In the genomic region with DNA sequence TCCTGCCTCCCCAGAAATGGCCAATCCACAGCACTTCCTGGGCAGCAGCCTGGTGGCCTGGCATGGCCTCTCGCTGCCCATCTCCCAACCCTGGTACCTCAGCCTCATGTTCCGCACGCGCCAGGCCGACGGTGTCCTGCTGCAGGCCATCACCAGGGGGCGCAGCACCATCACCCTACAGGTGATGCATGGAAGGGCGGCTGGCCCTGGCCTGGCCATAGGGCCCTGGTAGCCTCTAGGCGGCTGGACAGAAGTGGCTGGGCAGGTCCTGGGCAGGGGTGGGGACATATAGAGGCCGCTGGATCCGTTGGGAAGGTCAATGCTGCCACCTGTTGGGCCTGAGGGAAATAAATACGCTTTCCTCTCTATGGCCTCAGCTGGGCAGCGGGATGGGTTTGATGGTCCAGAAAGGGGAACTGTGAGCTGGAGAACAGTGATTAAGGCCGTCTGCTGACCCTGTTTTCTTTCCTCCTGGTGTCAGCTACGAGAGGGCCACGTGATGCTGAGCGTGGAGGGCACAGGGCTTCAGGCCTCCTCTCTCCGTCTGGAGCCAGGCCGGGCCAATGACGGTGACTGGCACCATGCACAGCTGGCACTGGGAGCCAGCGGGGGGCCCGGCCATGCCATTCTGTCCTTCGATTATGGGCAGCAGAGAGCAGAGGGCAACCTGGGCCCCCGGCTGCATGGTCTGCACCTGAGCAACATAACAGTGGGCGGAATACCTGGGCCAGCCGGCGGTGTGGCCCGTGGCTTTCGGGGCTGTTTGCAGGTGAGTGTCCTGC, we compare ENCODE assay signal across 1 cellular context.
TF ChIP-seq lines count a peak whose summit lies in the region.

No MANE protein-coding gene starts in this region.

TF ChIP-seq in HEK293, 187 proteins besides CTCF, POLR2A, EP300 and RAD21 (continued from another document and continues in another):
- TF ChIP-seq, protein P1, sequence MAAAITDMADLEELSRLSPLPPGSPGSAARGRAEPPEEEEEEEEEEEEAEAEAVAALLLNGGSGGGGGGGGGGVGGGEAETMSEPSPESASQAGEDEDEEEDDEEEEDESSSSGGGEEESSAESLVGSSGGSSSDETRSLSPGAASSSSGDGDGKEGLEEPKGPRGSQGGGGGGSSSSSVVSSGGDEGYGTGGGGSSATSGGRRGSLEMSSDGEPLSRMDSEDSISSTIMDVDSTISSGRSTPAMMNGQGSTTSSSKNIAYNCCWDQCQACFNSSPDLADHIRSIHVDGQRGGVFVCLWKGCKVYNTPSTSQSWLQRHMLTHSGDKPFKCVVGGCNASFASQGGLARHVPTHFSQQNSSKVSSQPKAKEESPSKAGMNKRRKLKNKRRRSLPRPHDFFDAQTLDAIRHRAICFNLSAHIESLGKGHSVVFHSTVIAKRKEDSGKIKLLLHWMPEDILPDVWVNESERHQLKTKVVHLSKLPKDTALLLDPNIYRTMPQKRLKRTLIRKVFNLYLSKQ (tag by site-specific recombination; IDR thresholded peaks at IDR 0.05; ENCODE audit: borderline replicate concordance), result no peak
- no peak for TF ChIP-seq ZNF426 (tag by site-specific recombination; IDR thresholded peaks at IDR 0.05)
- TF ChIP-seq ZNF792 (tag by site-specific recombination; IDR thresholded peaks at IDR 0.05), result no peak
- peak; percentile 73; the same call in 1 of the 2 replicates for TF ChIP-seq ZSCAN30 (tag by site-specific recombination; IDR thresholded peaks at IDR 0.05)
- no peak for TF ChIP-seq ZNF10 (tag by site-specific recombination; IDR thresholded peaks at IDR 0.05)
- no peak for TF ChIP-seq ZNF391 (tag by site-specific recombination; IDR thresholded peaks at IDR 0.05; ENCODE audit: borderline replicate concordance, low read depth)
- no peak for TF ChIP-seq ZBTB21 (tag by site-specific recombination; IDR thresholded peaks at IDR 0.05)
- no peak for TF ChIP-seq ZNF623 (tag by site-specific recombination; IDR thresholded peaks at IDR 0.05)
- no peak for TF ChIP-seq ZNF423 (tag by site-specific recombination; IDR thresholded peaks at IDR 0.05)
- no peak for TF ChIP-seq ZNF266 (tag by site-specific recombination; IDR thresholded peaks at IDR 0.05; ENCODE audit: low read depth)
- no peak for TF ChIP-seq ZNF514 (tag by site-specific recombination; IDR thresholded peaks at IDR 0.05)
- TF ChIP-seq ZNF274 (IDR thresholded peaks at IDR 0.05; ENCODE audit: low read length), result no peak
- TF ChIP-seq ZNF274 (tag by site-specific recombination; IDR thresholded peaks at IDR 0.05; ENCODE audit: borderline replicate concordance), result no peak
- no peak for TF ChIP-seq ZFP37 (tag by site-specific recombination; IDR thresholded peaks at IDR 0.05)
- TF ChIP-seq ZBTB17 (tag by site-specific recombination; IDR thresholded peaks at IDR 0.05), result peak; percentile 29; the same call in 1 of the 2 replicates
- no peak for TF ChIP-seq ZNF571 (tag by site-specific recombination; IDR thresholded peaks at IDR 0.05)
- no peak for TF ChIP-seq ZNF561 (tag by site-specific recombination; IDR thresholded peaks at IDR 0.05; ENCODE audit: borderline replicate concordance)
- TF ChIP-seq, protein P2, sequence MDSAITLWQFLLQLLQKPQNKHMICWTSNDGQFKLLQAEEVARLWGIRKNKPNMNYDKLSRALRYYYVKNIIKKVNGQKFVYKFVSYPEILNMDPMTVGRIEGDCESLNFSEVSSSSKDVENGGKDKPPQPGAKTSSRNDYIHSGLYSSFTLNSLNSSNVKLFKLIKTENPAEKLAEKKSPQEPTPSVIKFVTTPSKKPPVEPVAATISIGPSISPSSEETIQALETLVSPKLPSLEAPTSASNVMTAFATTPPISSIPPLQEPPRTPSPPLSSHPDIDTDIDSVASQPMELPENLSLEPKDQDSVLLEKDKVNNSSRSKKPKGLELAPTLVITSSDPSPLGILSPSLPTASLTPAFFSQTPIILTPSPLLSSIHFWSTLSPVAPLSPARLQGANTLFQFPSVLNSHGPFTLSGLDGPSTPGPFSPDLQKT (IDR thresholded peaks at IDR 0.05; ENCODE audit: borderline replicate concordance, low read depth, low read length), result no peak
- 0 out of 2 replicates have a peak, but pooled peaks have one; percentile 33 for TF ChIP-seq BCL11A (tag by site-specific recombination; IDR thresholded peaks at IDR 0.05; ENCODE audit: low read depth)
- TF ChIP-seq, protein P3, sequence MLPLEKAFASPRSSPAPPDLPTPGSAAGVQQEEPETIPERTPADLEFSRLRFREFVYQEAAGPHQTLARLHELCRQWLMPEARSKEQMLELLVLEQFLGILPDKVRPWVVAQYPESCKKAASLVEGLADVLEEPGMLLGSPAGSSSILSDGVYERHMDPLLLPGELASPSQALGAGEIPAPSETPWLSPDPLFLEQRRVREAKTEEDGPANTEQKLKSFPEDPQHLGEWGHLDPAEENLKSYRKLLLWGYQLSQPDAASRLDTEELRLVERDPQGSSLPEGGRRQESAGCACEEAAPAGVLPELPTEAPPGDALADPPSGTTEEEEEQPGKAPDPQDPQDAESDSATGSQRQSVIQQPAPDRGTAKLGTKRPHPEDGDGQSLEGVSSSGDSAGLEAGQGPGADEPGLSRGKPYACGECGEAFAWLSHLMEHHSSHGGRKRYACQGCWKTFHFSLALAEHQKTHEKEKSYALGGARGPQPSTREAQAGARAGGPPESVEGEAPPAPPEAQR (tag by site-specific recombination; IDR thresholded peaks at IDR 0.05), result no peak
- no peak for TF ChIP-seq ZNF837 (tag by site-specific recombination; IDR thresholded peaks at IDR 0.05)
- TF ChIP-seq, protein P4, sequence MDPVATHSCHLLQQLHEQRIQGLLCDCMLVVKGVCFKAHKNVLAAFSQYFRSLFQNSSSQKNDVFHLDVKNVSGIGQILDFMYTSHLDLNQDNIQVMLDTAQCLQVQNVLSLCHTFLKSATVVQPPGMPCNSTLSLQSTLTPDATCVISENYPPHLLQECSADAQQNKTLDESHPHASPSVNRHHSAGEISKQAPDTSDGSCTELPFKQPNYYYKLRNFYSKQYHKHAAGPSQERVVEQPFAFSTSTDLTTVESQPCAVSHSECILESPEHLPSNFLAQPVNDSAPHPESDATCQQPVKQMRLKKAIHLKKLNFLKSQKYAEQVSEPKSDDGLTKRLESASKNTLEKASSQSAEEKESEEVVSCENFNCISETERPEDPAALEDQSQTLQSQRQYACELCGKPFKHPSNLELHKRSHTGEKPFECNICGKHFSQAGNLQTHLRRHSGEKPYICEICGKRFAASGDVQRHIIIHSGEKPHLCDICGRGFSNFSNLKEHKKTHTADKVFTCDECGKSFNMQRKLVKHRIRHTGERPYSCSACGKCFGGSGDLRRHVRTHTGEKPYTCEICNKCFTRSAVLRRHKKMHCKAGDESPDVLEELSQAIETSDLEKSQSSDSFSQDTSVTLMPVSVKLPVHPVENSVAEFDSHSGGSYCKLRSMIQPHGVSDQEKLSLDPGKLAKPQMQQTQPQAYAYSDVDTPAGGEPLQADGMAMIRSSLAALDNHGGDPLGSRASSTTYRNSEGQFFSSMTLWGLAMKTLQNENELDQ (tag by site-specific recombination; IDR thresholded peaks at IDR 0.05; ENCODE audit: low read depth), result no peak
- peak; percentile 97 for TF ChIP-seq SCRT1 (tag by site-specific recombination; IDR thresholded peaks at IDR 0.05; ENCODE audit: borderline replicate concordance)
- TF ChIP-seq ZNF354C (tag by site-specific recombination; IDR thresholded peaks at IDR 0.05; ENCODE audit: borderline replicate concordance, low read depth), result no peak
- no peak for TF ChIP-seq ZNF311 (tag by site-specific recombination; IDR thresholded peaks at IDR 0.05; ENCODE audit: borderline replicate concordance)
- no peak for TF ChIP-seq ZNF248 (tag by site-specific recombination; IDR thresholded peaks at IDR 0.05)
- TF ChIP-seq ZNF394 (tag by site-specific recombination; IDR thresholded peaks at IDR 0.05; ENCODE audit: borderline replicate concordance), result no peak
- no peak for TF ChIP-seq GFI1B (tag by site-specific recombination; IDR thresholded peaks at IDR 0.05)
- TF ChIP-seq ZNF548 (tag by site-specific recombination; IDR thresholded peaks at IDR 0.05), result no peak
- TF ChIP-seq, protein P5, sequence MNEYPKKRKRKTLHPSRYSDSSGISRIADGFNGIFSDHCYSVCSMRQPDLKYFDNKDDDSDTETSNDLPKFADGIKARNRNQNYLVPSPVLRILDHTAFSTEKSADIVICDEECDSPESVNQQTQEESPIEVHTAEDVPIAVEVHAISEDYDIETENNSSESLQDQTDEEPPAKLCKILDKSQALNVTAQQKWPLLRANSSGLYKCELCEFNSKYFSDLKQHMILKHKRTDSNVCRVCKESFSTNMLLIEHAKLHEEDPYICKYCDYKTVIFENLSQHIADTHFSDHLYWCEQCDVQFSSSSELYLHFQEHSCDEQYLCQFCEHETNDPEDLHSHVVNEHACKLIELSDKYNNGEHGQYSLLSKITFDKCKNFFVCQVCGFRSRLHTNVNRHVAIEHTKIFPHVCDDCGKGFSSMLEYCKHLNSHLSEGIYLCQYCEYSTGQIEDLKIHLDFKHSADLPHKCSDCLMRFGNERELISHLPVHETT (tag by site-specific recombination; IDR thresholded peaks at IDR 0.05), result no peak
- TF ChIP-seq SCRT2 (tag by site-specific recombination; IDR thresholded peaks at IDR 0.05), result peak; percentile 99
- no peak for TF ChIP-seq ZNF174 (tag by site-specific recombination; IDR thresholded peaks at IDR 0.05)
- TF ChIP-seq ZNF768 (tag by site-specific recombination; IDR thresholded peaks at IDR 0.05), result no peak
- TF ChIP-seq ZNF239 (tag by site-specific recombination; IDR thresholded peaks at IDR 0.05), result no peak
- TF ChIP-seq ZNF2 (tag by site-specific recombination; IDR thresholded peaks at IDR 0.05), result peak; percentile 84; the same call in 1 of the 2 replicates
- no peak for TF ChIP-seq GLIS1 (tag by site-specific recombination; IDR thresholded peaks at IDR 0.05)
- TF ChIP-seq KLF8 (tag by site-specific recombination; IDR thresholded peaks at IDR 0.05), result 0 out of 2 replicates have a peak, but pooled peaks have one; percentile 44
- TF ChIP-seq, protein P6, sequence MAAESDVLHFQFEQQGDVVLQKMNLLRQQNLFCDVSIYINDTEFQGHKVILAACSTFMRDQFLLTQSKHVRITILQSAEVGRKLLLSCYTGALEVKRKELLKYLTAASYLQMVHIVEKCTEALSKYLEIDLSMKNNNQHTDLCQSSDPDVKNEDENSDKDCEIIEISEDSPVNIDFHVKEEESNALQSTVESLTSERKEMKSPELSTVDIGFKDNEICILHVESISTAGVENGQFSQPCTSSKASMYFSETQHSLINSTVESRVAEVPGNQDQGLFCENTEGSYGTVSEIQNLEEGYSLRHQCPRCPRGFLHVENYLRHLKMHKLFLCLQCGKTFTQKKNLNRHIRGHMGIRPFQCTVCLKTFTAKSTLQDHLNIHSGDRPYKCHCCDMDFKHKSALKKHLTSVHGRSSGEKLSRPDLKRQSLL (tag by site-specific recombination; IDR thresholded peaks at IDR 0.05), result no peak
- no peak for TF ChIP-seq ZNF621 (tag by site-specific recombination; IDR thresholded peaks at IDR 0.05)
- TF ChIP-seq ZNF558 (tag by site-specific recombination; IDR thresholded peaks at IDR 0.05), result no peak
- no peak for TF ChIP-seq EGR2 (tag by site-specific recombination; IDR thresholded peaks at IDR 0.05; ENCODE audit: low read depth)
- no peak for TF ChIP-seq ZNF830 (tag by site-specific recombination; IDR thresholded peaks at IDR 0.05; ENCODE audit: low read depth)
- TF ChIP-seq ZSCAN16 (tag by site-specific recombination; IDR thresholded peaks at IDR 0.05), result no peak
- no peak for TF ChIP-seq MZF1 (tag by site-specific recombination; IDR thresholded peaks at IDR 0.05; ENCODE audit: borderline replicate concordance)
- TF ChIP-seq ZNF121 (tag by site-specific recombination; IDR thresholded peaks at IDR 0.05), result no peak
- no peak for TF ChIP-seq ZNF157 (tag by site-specific recombination; IDR thresholded peaks at IDR 0.05)
- TF ChIP-seq ZEB2 (tag by site-specific recombination; IDR thresholded peaks at IDR 0.05), result peak; percentile 40; the same call in 1 of the 2 replicates
- TF ChIP-seq ZNF791 (tag by site-specific recombination; IDR thresholded peaks at IDR 0.05), result no peak
- no peak for TF ChIP-seq ZFP69B (tag by site-specific recombination; IDR thresholded peaks at IDR 0.05)
- TF ChIP-seq YY2 (tag by site-specific recombination; IDR thresholded peaks at IDR 0.05), result no peak
- TF ChIP-seq, protein P7, sequence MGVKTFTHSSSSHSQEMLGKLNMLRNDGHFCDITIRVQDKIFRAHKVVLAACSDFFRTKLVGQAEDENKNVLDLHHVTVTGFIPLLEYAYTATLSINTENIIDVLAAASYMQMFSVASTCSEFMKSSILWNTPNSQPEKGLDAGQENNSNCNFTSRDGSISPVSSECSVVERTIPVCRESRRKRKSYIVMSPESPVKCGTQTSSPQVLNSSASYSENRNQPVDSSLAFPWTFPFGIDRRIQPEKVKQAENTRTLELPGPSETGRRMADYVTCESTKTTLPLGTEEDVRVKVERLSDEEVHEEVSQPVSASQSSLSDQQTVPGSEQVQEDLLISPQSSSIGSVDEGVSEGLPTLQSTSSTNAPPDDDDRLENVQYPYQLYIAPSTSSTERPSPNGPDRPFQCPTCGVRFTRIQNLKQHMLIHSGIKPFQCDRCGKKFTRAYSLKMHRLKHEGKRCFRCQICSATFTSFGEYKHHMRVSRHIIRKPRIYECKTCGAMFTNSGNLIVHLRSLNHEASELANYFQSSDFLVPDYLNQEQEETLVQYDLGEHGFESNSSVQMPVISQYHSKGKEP (tag by site-specific recombination; IDR thresholded peaks at IDR 0.05), result no peak
- TF ChIP-seq, protein P8, sequence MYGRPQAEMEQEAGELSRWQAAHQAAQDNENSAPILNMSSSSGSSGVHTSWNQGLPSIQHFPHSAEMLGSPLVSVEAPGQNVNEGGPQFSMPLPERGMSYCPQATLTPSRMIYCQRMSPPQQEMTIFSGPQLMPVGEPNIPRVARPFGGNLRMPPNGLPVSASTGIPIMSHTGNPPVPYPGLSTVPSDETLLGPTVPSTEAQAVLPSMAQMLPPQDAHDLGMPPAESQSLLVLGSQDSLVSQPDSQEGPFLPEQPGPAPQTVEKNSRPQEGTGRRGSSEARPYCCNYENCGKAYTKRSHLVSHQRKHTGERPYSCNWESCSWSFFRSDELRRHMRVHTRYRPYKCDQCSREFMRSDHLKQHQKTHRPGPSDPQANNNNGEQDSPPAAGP (tag by site-specific recombination; IDR thresholded peaks at IDR 0.05), result no peak
- TF ChIP-seq, protein P9, sequence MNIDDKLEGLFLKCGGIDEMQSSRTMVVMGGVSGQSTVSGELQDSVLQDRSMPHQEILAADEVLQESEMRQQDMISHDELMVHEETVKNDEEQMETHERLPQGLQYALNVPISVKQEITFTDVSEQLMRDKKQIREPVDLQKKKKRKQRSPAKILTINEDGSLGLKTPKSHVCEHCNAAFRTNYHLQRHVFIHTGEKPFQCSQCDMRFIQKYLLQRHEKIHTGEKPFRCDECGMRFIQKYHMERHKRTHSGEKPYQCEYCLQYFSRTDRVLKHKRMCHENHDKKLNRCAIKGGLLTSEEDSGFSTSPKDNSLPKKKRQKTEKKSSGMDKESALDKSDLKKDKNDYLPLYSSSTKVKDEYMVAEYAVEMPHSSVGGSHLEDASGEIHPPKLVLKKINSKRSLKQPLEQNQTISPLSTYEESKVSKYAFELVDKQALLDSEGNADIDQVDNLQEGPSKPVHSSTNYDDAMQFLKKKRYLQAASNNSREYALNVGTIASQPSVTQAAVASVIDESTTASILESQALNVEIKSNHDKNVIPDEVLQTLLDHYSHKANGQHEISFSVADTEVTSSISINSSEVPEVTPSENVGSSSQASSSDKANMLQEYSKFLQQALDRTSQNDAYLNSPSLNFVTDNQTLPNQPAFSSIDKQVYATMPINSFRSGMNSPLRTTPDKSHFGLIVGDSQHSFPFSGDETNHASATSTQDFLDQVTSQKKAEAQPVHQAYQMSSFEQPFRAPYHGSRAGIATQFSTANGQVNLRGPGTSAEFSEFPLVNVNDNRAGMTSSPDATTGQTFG (tag by site-specific recombination; IDR thresholded peaks at IDR 0.05; ENCODE audit: borderline replicate concordance), result no peak
- TF ChIP-seq ZNF23 (tag by site-specific recombination; IDR thresholded peaks at IDR 0.05; ENCODE audit: borderline replicate concordance), result no peak
